ENCODE assay signal across 8 cellular contexts in the genomic region with DNA sequence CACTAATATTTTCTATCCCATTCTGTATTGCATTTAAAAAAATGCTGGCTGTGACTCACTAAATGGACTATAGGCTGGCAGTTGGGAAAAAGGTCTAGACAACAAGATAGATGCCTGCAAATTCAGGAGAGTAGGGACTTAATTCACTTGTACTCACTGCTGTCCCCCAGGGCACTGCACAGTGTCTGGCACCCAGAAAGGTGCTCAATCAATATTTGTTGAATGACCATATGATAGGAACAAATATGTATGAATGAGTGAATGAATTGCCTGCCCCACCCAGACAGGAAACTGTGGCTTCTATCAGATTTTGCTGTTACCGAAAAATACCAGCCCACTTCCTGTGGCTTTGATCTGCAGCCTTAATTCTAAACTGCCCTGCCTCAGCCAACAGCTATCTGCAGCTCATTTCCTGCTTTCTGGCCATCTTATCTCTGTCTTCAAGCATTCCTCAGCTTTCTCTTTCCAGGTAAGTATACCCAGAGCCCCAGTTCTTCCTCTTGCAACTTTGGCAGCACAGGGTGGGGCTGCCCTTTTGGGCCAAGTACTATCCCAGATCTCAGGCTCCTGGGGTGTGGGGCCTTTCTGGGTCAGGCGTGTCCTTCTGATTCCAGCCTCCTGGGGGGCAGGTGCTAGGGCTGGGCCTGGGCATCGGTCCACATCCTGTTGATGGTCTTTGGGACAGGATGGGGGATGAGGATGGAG. TPM values are rescaled to one million over a fixed set of nuclear protein-coding genes. Genes with fewer than 3 reads are reported as not detected.
DNase-seq lines count a peak whose midpoint lies in the region.

No MANE protein-coding gene starts in this region.

- H3K4me3 Mint-ChIP-seq in activated T-cell treated with anti-CD3 and anti-CD28 coated beads, Interleukin-2, amount 50 U/mL, for 24 hours, result peak overlapping the region; percentile 65

- no peak overlapping the region for H3K14ac ChIP-seq in mesenchymal stem cell (ENCODE audit: low read length in 2 of 2)

- no peaks in the 10 kb centered on the region for H3K36me3 ChIP-seq in mesenchymal stem cell (ENCODE audit: control insufficient read depth in 1 of 2, insufficient read depth in 2 of 2, low read depth in 1 of 2, low read length in 2 of 2)

- H3K79me1 ChIP-seq in mesenchymal stem cell (replicated peaks; ENCODE audit: low read length, poor library complexity, severe bottlenecking), result no peaks in the 10 kb centered on the region

- H3K9me3 ChIP-seq in mesenchymal stem cell (ENCODE audit: control insufficient read depth, low read length), result no peaks in the 10 kb centered on the region

- no peak overlapping the region for H3K18ac ChIP-seq in mesenchymal stem cell (ENCODE audit: low read depth in 1 of 2, low read length in 2 of 2)

- peaks cover 39% of the 10 kb centered on the region for H3K4me1 ChIP-seq in mesenchymal stem cell (ENCODE audit: control insufficient read depth, insufficient read depth, low read depth, low read length)

- no peak overlapping the region for H2BK120ac ChIP-seq in mesenchymal stem cell (ENCODE audit: low read depth, low read length)

- no peaks in the 10 kb centered on the region for H3K27me3 Mint-ChIP-seq in activated T-cell treated with anti-CD3 and anti-CD28 coated beads, Interleukin-2, amount 50 U/mL, for 24 hours

- no peak overlapping the region for H4K91ac ChIP-seq in mesenchymal stem cell (ENCODE audit: low read length)

- H4K8ac ChIP-seq in mesenchymal stem cell (ENCODE audit: low read length), result peak overlapping the region; percentile 58

- H3K4me2 ChIP-seq in mesenchymal stem cell (ENCODE audit: low read length, poor library complexity, severe bottlenecking), result no peak overlapping the region

- H3K27ac Mint-ChIP-seq in activated T-cell treated with anti-CD3 and anti-CD28 coated beads, Interleukin-2, amount 50 U/mL, for 24 hours, result peak overlapping the region; percentile 77

- no peaks in the 10 kb centered on the region for H3K9me3 Mint-ChIP-seq in activated T-cell treated with anti-CD3 and anti-CD28 coated beads, Interleukin-2, amount 50 U/mL, for 24 hours

- H2AK5ac ChIP-seq in mesenchymal stem cell (ENCODE audit: low read length, severe bottlenecking), result peak overlapping the region; percentile 46

- H3K27ac ChIP-seq in mesenchymal stem cell (ENCODE audit: low read length, poor library complexity, severe bottlenecking), result peak overlapping the region; percentile 10

- no peak overlapping the region for H2BK5ac ChIP-seq in mesenchymal stem cell (ENCODE audit: low read depth, low read length, poor library complexity, severe bottlenecking)

- H3K23ac ChIP-seq in mesenchymal stem cell (ENCODE audit: low read length in 2 of 2), result no peak overlapping the region

- H3K27me3 ChIP-seq in mesenchymal stem cell (ENCODE audit: control insufficient read depth in 1 of 2, insufficient read depth in 1 of 2, low read length in 2 of 2), result peaks cover 0 to 4% of the 10 kb centered on the region in 2 experiments

- peak overlapping the region; percentile 24 for H2AFZ ChIP-seq in mesenchymal stem cell (ENCODE audit: low read depth, low read length)

- 22% methylated on average over 3 of the region's 3 CpGs for WGBS in mesenchymal stem cell

- no peak overlapping the region for H3K4me3 ChIP-seq in mesenchymal stem cell (ENCODE audit: insufficient read depth in 1 of 2, low read depth in 1 of 2, low read length in 2 of 2)

- H3K36me3 Mint-ChIP-seq in activated T-cell treated with anti-CD3 and anti-CD28 coated beads, Interleukin-2, amount 50 U/mL, for 24 hours (ENCODE audit: low read depth), result no peaks in the 10 kb centered on the region

- H3K9ac ChIP-seq in mesenchymal stem cell (ENCODE audit: low read length), result no peak overlapping the region

- no peak overlapping the region for H3K4ac ChIP-seq in mesenchymal stem cell (ENCODE audit: low read depth in 1 of 2, low read length in 2 of 2)

- peak; percentile 76 for DNase-seq in activated CD8-positive, alpha-beta memory T cell treated with anti-CD3 and anti-CD28 coated beads for 24 hours
- DNase-seq in activated CD8-positive, alpha-beta memory T cell treated with anti-CD3 and anti-CD28 coated beads, Interleukin-2, amount 50 U/mL, for 48 hours, result no peak
- peak; percentile 84 for DNase-seq in NOMO-1 treated with dmso at 0.1 percent for 144 hours (lab: John Stamatoyannopoulos, UW; ENCODE audit: unreplicated experiment)
- DNase-seq in activated T-cell treated with anti-CD3 and anti-CD28 coated beads, Interleukin-2, amount 50 U/mL, for 24 hours, result peak; percentile 49
- DNase-seq in mesenchymal stem cell, result peak; percentile 36
- DNase-seq in amniotic stem cell (lab: John Stamatoyannopoulos, UW), result no peak
- DNase-seq in HuH-7.5 (ENCODE audit: low spot score), result no peak
- DNase-seq in NCI-H1092 treated with DMSO at 0.1 percent for 48 hours (lab: John Stamatoyannopoulos, UW), result no peak

- H2BK12ac ChIP-seq in mesenchymal stem cell (ENCODE audit: low read length in 2 of 2), result no peak overlapping the region

- H3K4me1 Mint-ChIP-seq in activated T-cell treated with anti-CD3 and anti-CD28 coated beads, Interleukin-2, amount 50 U/mL, for 24 hours (ENCODE audit: low read depth), result peaks cover 61% of the 10 kb centered on the region

- no peak overlapping the region for H2BK15ac ChIP-seq in mesenchymal stem cell (ENCODE audit: low read depth, poor library complexity, severe bottlenecking)

RNA-seq across cellular contexts. Expression of a gene that starts 15.3 kb away (rescaled TPM):
- not detected for polyA plus RNA-seq in mesenchymal stem cell (2013, experiment 1 of 2)
- 0.12 TPM for polyA plus RNA-seq in mesenchymal stem cell (2013, experiment 2 of 2)

RNA-seq across cellular contexts. Expression of a gene that starts 48.5 kb away (rescaled TPM):
- 0.08 TPM for polyA plus RNA-seq in mesenchymal stem cell (2013, experiment 1 of 2)
- polyA plus RNA-seq in mesenchymal stem cell (2013, experiment 2 of 2), result 0.14 TPM

Comparison
In these comparisons a context has a peak if more than half of its experiments do, and no peak if none do; other contexts are left out.
1. DNase-seq: peak in activated CD8-positive, alpha-beta memory T cell treated with anti-CD3 and anti-CD28 coated beads for 24 hours (single experiment), NOMO-1 treated with dmso at 0.1 percent for 144 hours (single experiment), activated T-cell treated with anti-CD3 and anti-CD28 coated beads, Interleukin-2, amount 50 U/mL, for 24 hours (single experiment) and mesenchymal stem cell (single experiment); none in activated CD8-positive, alpha-beta memory T cell treated with anti-CD3 and anti-CD28 coated beads, Interleukin-2, amount 50 U/mL, for 48 hours (single experiment), amniotic stem cell (single experiment), HuH-7.5 (single experiment) and NCI-H1092 treated with DMSO at 0.1 percent for 48 hours (single experiment).